ENCODE assay signal across 21 cellular contexts in genomic region chr4:23006756-23007155, GRCh38.
DNase-seq lines count a peak whose midpoint lies in the region; ATAC-seq and TF ChIP-seq lines count a peak whose summit lies in the region.
"Had no signal": no experiment of that assay in that cellular context is flagged by ENCODE, and none has a peak within 500 bp of the region (broad histone marks: within the 10 kb centered on the region; RNA-seq: fewer than 3 reads in every experiment).

No MANE protein-coding gene starts in this region.

- H3K4me3 ChIP-seq in fibroblast of lung (replicated peaks in 1 of 4; ENCODE audit: control extremely low read depth in 1 of 4, insufficient read depth in 1 of 4, low read depth in 3 of 4, low read length in 4 of 4) = no peak overlapping the region
- H3K4me3 ChIP-seq in osteoblast (ENCODE audit: insufficient read depth, low read length) = no peak overlapping the region
- H3K4me3 ChIP-seq: adrenal gland, tibial nerve had no signal

- no peak overlapping the region for H3K9ac ChIP-seq in fibroblast of lung (ENCODE audit: insufficient read depth, low read length)

- no peaks in the 10 kb centered on the region for H4K20me1 ChIP-seq in fibroblast of lung (ENCODE audit: control insufficient read depth, extremely low read depth, insufficient read depth, low read length)
- no peaks in the 10 kb centered on the region for H4K20me1 ChIP-seq in osteoblast (ENCODE audit: insufficient read depth, low read length)

- TF ChIP-seq CTCF in fibroblast of lung (conservative IDR thresholded peaks at IDR 0.05 in 1 of 2, IDR thresholded peaks at IDR 0.05 in 1 of 2; ENCODE audit: low read depth in 1 of 2, low read length in 2 of 2) = no peak
- TF ChIP-seq CTCF in osteoblast (IDR thresholded peaks at IDR 0.05; ENCODE audit: extremely low read depth, low read depth, low read length) = no peak

- H2AFZ ChIP-seq in fibroblast of lung (ENCODE audit: low read length) (no peak overlapping the region), osteoblast (ENCODE audit: low read length) (peak overlapping the region; percentile 26)

- H3K36me3 ChIP-seq in fibroblast of lung (ENCODE audit: control insufficient read depth, insufficient read depth, low read length) (no peaks in the 10 kb centered on the region), osteoblast (ENCODE audit: insufficient read depth, low read length) (no peaks in the 10 kb centered on the region)
- H3K36me3 ChIP-seq: adrenal gland, tibial nerve had no signal

- no peak overlapping the region for H3K4me2 ChIP-seq in fibroblast of lung (ENCODE audit: extremely low read depth, insufficient read depth, low read length)
- no peak overlapping the region for H3K4me2 ChIP-seq in osteoblast (ENCODE audit: insufficient read depth, low read length)

- H3K27ac ChIP-seq in fibroblast of lung (ENCODE audit: insufficient read depth, low read length) = no peak overlapping the region
- H3K27ac ChIP-seq in osteoblast (ENCODE audit: low read depth, low read length) = peak overlapping the region; percentile 82
- H3K27ac ChIP-seq: adrenal gland, tibial nerve had no signal

- H3K4me1 ChIP-seq in fibroblast of lung (ENCODE audit: control insufficient read depth, extremely low read depth, insufficient read depth, low read length) (no peaks in the 10 kb centered on the region), osteoblast (ENCODE audit: insufficient read depth, low read length) (peaks cover 15% of the 10 kb centered on the region)
- H3K4me1 ChIP-seq: adrenal gland, tibial nerve had no signal

- H3K79me2 ChIP-seq in fibroblast of lung (ENCODE audit: control insufficient read depth, insufficient read depth, low read length) (no peaks in the 10 kb centered on the region), osteoblast (ENCODE audit: insufficient read depth, low read length) (no peaks in the 10 kb centered on the region)

- H3K9me3 ChIP-seq in fibroblast of lung (ENCODE audit: control insufficient read depth, insufficient read depth, low read depth, low read length) = no peaks in the 10 kb centered on the region
- H3K9me3 ChIP-seq in osteoblast (ENCODE audit: low read depth, low read length) = no peaks in the 10 kb centered on the region
- H3K9me3 ChIP-seq: adrenal gland had no signal

- no peaks in the 10 kb centered on the region for H3K27me3 ChIP-seq in fibroblast of lung (ENCODE audit: control insufficient read depth, insufficient read depth, low read length)
- H3K27me3 ChIP-seq in osteoblast (ENCODE audit: insufficient read depth, low read length) = no peaks in the 10 kb centered on the region
- H3K27me3 ChIP-seq: adrenal gland, tibial nerve had no signal

- ATAC-seq in GM19395 (IDR thresholded peaks at IDR 0.05; ENCODE audit: unreplicated experiment) (no peak), GM21786 (IDR thresholded peaks at IDR 0.05; ENCODE audit: unreplicated experiment) (no peak)
- ATAC-seq: activated CD4-positive, CD25-positive, alpha-beta regulatory T cell treated with anti-CD3 and anti-CD28 coated beads, Interleukin-2, amount 50 U/mL, for 24 hours; naive thymus-derived CD8-positive, alpha-beta T cell; stimulated activated naive CD8-positive, alpha-beta T cell treated with anti-CD3 and anti-CD28 coated beads, Interleukin-15, Interleukin-2, amounts not matched to agents 100 U/mL and 50 U/mL, for 24 hours had no signal

- DNase-seq in EL (peak; percentile 68), RPMI7951 (ENCODE audit: low read depth) (peak; percentile 39), fibroblast of lung (ENCODE audit: low read depth in 2 of 2) (peak; percentile 64 to 94), osteoblast (ENCODE audit: insufficient read length, low spot score, missing footprints) (no peak), AML-193 (lab: John Stamatoyannopoulos, UW) (no peak), hepatic stellate cell (ENCODE audit: low spot score) (no peak)
- DNase-seq: activated CD4-positive, alpha-beta memory T cell treated with anti-CD3 and anti-CD28 coated beads, Interleukin-2, amount 10 ng/mL, durations not matched to agents 7 days and 5 days; activated gamma-delta T cell treated with Interleukin-2 at 50 U/mL for 16 hours; adrenal gland; DMS79 treated with DMSO at 0.1 percent for 48 hours; H9; mesendoderm; naive thymus-derived CD8-positive, alpha-beta T cell; NCI-H1694; NCI-H2171 treated with DMSO at 0.1 percent for 48 hours; stimulated activated CD4-positive, alpha-beta T cell treated with anti-CD3 and anti-CD28 coated beads, Interleukin-4, amount 100 ng/mL, for 4 hours; stimulated activated naive CD8-positive, alpha-beta T cell treated with anti-CD3 and anti-CD28 coated beads, Interleukin-15, Interleukin-2, amounts not matched to agents 100 U/mL and 50 U/mL, for 24 hours had no signal

Comparison
In these comparisons a context has a peak if more than half of its experiments do, and no peak if none do; other contexts are left out.
1. DNase-seq: peak in EL (single experiment), RPMI7951 (single experiment) and fibroblast of lung (2 of 2); none in osteoblast (single experiment), AML-193 (0 of 2) and hepatic stellate cell (single experiment).